Comparison of ENCODE assay signal across 9 cellular contexts in the genomic region with DNA sequence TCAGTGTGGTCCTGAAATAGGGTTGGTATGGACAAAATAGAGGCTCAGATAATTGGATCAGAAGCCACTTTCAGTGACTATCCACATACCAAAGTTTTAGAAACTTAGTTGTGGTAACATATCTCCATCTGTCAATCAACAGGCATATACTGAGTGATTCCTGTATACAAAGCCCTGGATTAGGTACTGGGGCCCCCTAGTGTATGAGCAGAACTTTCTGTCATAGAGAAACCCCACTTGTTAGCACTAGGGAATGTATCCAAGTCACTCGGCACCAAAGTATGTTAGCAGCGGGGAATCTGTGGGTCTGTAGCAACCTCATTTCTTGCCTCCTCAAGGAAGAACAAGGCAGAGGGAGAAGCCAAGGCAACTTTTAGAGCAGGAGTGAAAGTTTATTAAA. TPM values are rescaled to one million over a fixed set of nuclear protein-coding genes. Genes with fewer than 3 reads are reported as not detected.
DNase-seq lines count a peak whose midpoint lies in the region; ATAC-seq and TF ChIP-seq lines count a peak whose summit lies in the region.
"Had no signal": no experiment of that assay in that cellular context is flagged by ENCODE, and none has a peak within 500 bp of the region (broad histone marks: within the 10 kb centered on the region; RNA-seq: fewer than 3 reads in every experiment).

No MANE protein-coding gene starts in this region.

- no peak for ATAC-seq in GM19452 (IDR thresholded peaks at IDR 0.05; ENCODE audit: unreplicated experiment)
- ATAC-seq: activated T-cell treated with anti-CD3 and anti-CD28 coated beads, Interleukin-2, amount 50 U/mL, for 4 hours had no signal

- H3K9me3 ChIP-seq in tibial artery: no peaks in the 10 kb centered on the region

- DNase-seq in activated CD4-positive, alpha-beta T cell treated with anti-CD3 and anti-CD28 coated beads, Interleukin-2, amount 10 ng/mL, durations not matched to agents 7 days and 5 days: peak; percentile 37
- no peak for DNase-seq in activated CD4-positive, alpha-beta T cell treated with anti-CD3 and anti-CD28 coated beads for 4 hours
- DNase-seq in RWPE1 (ENCODE audit: low spot score): peak; percentile 42
- peak; percentile 6 for DNase-seq in globus pallidus (ENCODE audit: low spot score)
- no peak for DNase-seq in tibial artery
- DNase-seq in mesenteric fat pad (ENCODE audit: low spot score): no peak
- DNase-seq in stimulated activated naive CD4-positive, alpha-beta T cell treated with Interleukin-2 at 50 U/mL for 16 hours (lab: John Stamatoyannopoulos, UW): no peak
- DNase-seq: activated T-cell treated with anti-CD3 and anti-CD28 coated beads, Interleukin-2, amount 50 U/mL, for 4 hours had no signal

- peaks cover 38% of the 10 kb centered on the region for H3K4me1 Mint-ChIP-seq in activated CD4-positive, alpha-beta T cell treated with anti-CD3 and anti-CD28 coated beads, Interleukin-2, amount 10 ng/mL, durations not matched to agents 7 days and 5 days

- no peak for TF ChIP-seq CTCF in RWPE1 (conservative IDR thresholded peaks at IDR 0.05; ENCODE audit: low read depth)
- TF ChIP-seq CTCF in tibial artery (IDR thresholded peaks at IDR 0.05): peak in 1 of 2 experiments; percentile 29

- peak overlapping the region; percentile 48 to 49 for H3K4me3 ChIP-seq in tibial artery

- no peaks in the 10 kb centered on the region for H3K27me3 ChIP-seq in tibial artery

- intact Hi-C loops in tibial artery (cut with DNase I; ENCODE audit: low total_unique reads): no loop called here

- peaks cover 0 to 66% (median 24%) of the 10 kb centered on the region in 4 donors for H3K4me1 ChIP-seq in tibial artery

- POLR2A ChIA-PET in activated CD4-positive, alpha-beta T cell treated with anti-CD3 and anti-CD28 coated beads, Interleukin-2, amount 10 ng/mL, durations not matched to agents 7 days and 5 days (lab: Charles Lee): no interaction called here
- POLR2A ChIA-PET in RWPE1 (lab: Yijun Ruan, JAX; ENCODE audit: low non-redundant PET): no interaction called here

- H3K27me3 Mint-ChIP-seq in activated CD4-positive, alpha-beta T cell treated with anti-CD3 and anti-CD28 coated beads, Interleukin-2, amount 10 ng/mL, durations not matched to agents 7 days and 5 days: no peaks in the 10 kb centered on the region

- H3K36me3 Mint-ChIP-seq in activated CD4-positive, alpha-beta T cell treated with anti-CD3 and anti-CD28 coated beads, Interleukin-2, amount 10 ng/mL, durations not matched to agents 7 days and 5 days (ENCODE audit: low read depth): no peaks in the 10 kb centered on the region

- H3K27ac ChIP-seq in RWPE1 (no peak overlapping the region), tibial artery (peak overlapping the region; percentile 78 to 81)

- H3K9me3 Mint-ChIP-seq in activated CD4-positive, alpha-beta T cell treated with anti-CD3 and anti-CD28 coated beads, Interleukin-2, amount 10 ng/mL, durations not matched to agents 7 days and 5 days: no peaks in the 10 kb centered on the region
- H3K9me3 Mint-ChIP-seq: activated T-cell treated with anti-CD3 and anti-CD28 coated beads, Interleukin-2, amount 50 U/mL, for 4 hours had no signal

- CTCF ChIA-PET in activated CD4-positive, alpha-beta T cell treated with anti-CD3 and anti-CD28 coated beads, Interleukin-2, amount 10 ng/mL, durations not matched to agents 7 days and 5 days (lab: Charles Lee): no interaction called here
- CTCF ChIA-PET in RWPE1 (lab: Yijun Ruan, JAX): no interaction called here

- no peaks in the 10 kb centered on the region for H3K36me3 ChIP-seq in tibial artery

- no peak overlapping the region for H3K27ac Mint-ChIP-seq in activated CD4-positive, alpha-beta T cell treated with anti-CD3 and anti-CD28 coated beads, Interleukin-2, amount 10 ng/mL, durations not matched to agents 7 days and 5 days

- no peak overlapping the region for H3K4me3 Mint-ChIP-seq in activated CD4-positive, alpha-beta T cell treated with anti-CD3 and anti-CD28 coated beads, Interleukin-2, amount 10 ng/mL, durations not matched to agents 7 days and 5 days
- H3K4me3 Mint-ChIP-seq: activated T-cell treated with anti-CD3 and anti-CD28 coated beads, Interleukin-2, amount 50 U/mL, for 4 hours had no signal

RNA-seq across cellular contexts. Expression of gene MAP7D3, which starts 50.7 kb away (rescaled TPM):
- 10 to 100 TPM; 11.2 to 13.5 TPM for total RNA-seq in activated CD4-positive, alpha-beta T cell treated with anti-CD3 and anti-CD28 coated beads, Interleukin-2, amount 10 ng/mL, durations not matched to agents 7 days and 5 days
- 30.0 TPM for total RNA-seq in mesenteric fat pad

RNA-seq across cellular contexts. Expression of gene FHL1, which starts 53.1 kb away (rescaled TPM):
- 10 to 100 TPM; 12.8 to 16.7 TPM for total RNA-seq in activated CD4-positive, alpha-beta T cell treated with anti-CD3 and anti-CD28 coated beads, Interleukin-2, amount 10 ng/mL, durations not matched to agents 7 days and 5 days
- 3,576 TPM for total RNA-seq in mesenteric fat pad

Comparison
In these comparisons a context has a peak if more than half of its experiments do, and no peak if none do; other contexts are left out.
1. DNase-seq: peak in activated CD4-positive, alpha-beta T cell treated with anti-CD3 and anti-CD28 coated beads, Interleukin-2, amount 10 ng/mL, durations not matched to agents 7 days and 5 days (single experiment), RWPE1 (single experiment) and globus pallidus (single experiment); none in activated CD4-positive, alpha-beta T cell treated with anti-CD3 and anti-CD28 coated beads for 4 hours (0 of 2), tibial artery (0 of 2), mesenteric fat pad (single experiment) and stimulated activated naive CD4-positive, alpha-beta T cell treated with Interleukin-2 at 50 U/mL for 16 hours (single experiment).
2. RNA of gene FHL1, which starts 53.1 kb away (total RNA-seq): 3,576 TPM in mesenteric fat pad (single experiment); 12.8 to 16.7 TPM in activated CD4-positive, alpha-beta T cell treated with anti-CD3 and anti-CD28 coated beads, Interleukin-2, amount 10 ng/mL, durations not matched to agents 7 days and 5 days; every median in the first group is over 100 times any median in the second.